ENCODE assay signal across 13 cellular contexts in genomic region chr15:101407439-101407838, GRCh38.
A peak's percentile ranks its signal among the peaks of the same experiment; 100 is the strongest.
DNase-seq lines count a peak whose midpoint lies in the region; ATAC-seq and TF ChIP-seq lines count a peak whose summit lies in the region.
"Had no signal": no experiment of that assay in that cellular context is flagged by ENCODE, and none has a peak within 500 bp of the region (broad histone marks: within the 10 kb centered on the region; RNA-seq: fewer than 3 reads in every experiment).

No MANE protein-coding gene starts in this region.

- POLR2A ChIA-PET in activated B cell treated with CpG ODN at 0.5 μM for 24 hours (lab: Charles Lee): no interaction called here
- POLR2A ChIA-PET in MCF 10A (lab: Yijun Ruan, JAX): no interaction called here

- H3K4me3 Mint-ChIP-seq in activated B cell treated with CpG ODN at 0.5 μM for 24 hours (peak overlapping the region; percentile 29), HFFc6 (no peak overlapping the region), MCF 10A (ENCODE audit: unreplicated experiment) (no peak overlapping the region)
- H3K4me3 Mint-ChIP-seq: CD4-positive, alpha-beta memory T cell had no signal

- peaks cover 4% of the 10 kb centered on the region for H3K27me3 Mint-ChIP-seq in activated B cell treated with CpG ODN at 0.5 μM for 24 hours
- peaks cover 34% of the 10 kb centered on the region for H3K27me3 Mint-ChIP-seq in HFFc6 (ENCODE audit: insufficient read depth)
- no peaks in the 10 kb centered on the region for H3K27me3 Mint-ChIP-seq in MCF 10A (ENCODE audit: insufficient read depth, unreplicated experiment)

- ATAC-seq in GM19397 (IDR thresholded peaks at IDR 0.05; ENCODE audit: unreplicated experiment) (peak; percentile 92), HG02938 (IDR thresholded peaks at IDR 0.05; ENCODE audit: unreplicated experiment) (peak; percentile 98), activated B cell treated with CpG ODN at 0.5 μM for 24 hours (ENCODE audit: low read depth) (peak; percentile 92), esophagus mucosa (no peak)
- ATAC-seq: body of pancreas had no signal

- CTCF ChIA-PET in activated B cell treated with CpG ODN at 0.5 μM for 24 hours (lab: Charles Lee) (no interaction called here), MCF 10A (lab: Yijun Ruan, JAX) (interaction anchor here (0.6 kb wide), 1 partner anchor 73 kb away, joined by 3 read pairs; no protein-coding TSS in a partner anchor)

- in situ Hi-C loops in GM13976 (cut with MboI; ENCODE audit: low sequenced_read_pairs, unreplicated experiment): no loop called here

- TF ChIP-seq CTCF in GM13976 (IDR thresholded peaks at IDR 0.05; ENCODE audit: borderline replicate concordance, control extremely low read depth, extremely low read depth, insufficient read depth, missing control alignments) (no peak), activated B cell treated with CpG ODN at 0.5 μM for 24 hours (IDR thresholded peaks at IDR 0.05) (no peak), HFFc6 (IDR thresholded peaks at IDR 0.05) (no peak), MCF 10A (IDR thresholded peaks at IDR 0.05; ENCODE audit: unreplicated experiment) (no peak)

- H3K4me1 Mint-ChIP-seq in activated B cell treated with CpG ODN at 0.5 μM for 24 hours (peaks cover 59% of the 10 kb centered on the region), HFFc6 (ENCODE audit: low read depth) (no peaks in the 10 kb centered on the region), MCF 10A (ENCODE audit: insufficient read depth, unreplicated experiment) (no peaks in the 10 kb centered on the region)
- H3K4me1 Mint-ChIP-seq: CD4-positive, alpha-beta memory T cell had no signal

- BruUV-seq in MCF 10A (replicated peaks; lab: Mats Ljungman, UMichigan): no TSS peak

- H3K36me3 Mint-ChIP-seq in activated B cell treated with CpG ODN at 0.5 μM for 24 hours (ENCODE audit: low read depth): no peaks in the 10 kb centered on the region
- H3K36me3 Mint-ChIP-seq in HFFc6 (ENCODE audit: low read depth): no peaks in the 10 kb centered on the region
- H3K36me3 Mint-ChIP-seq in MCF 10A (ENCODE audit: insufficient read depth, unreplicated experiment): peaks cover 11% of the 10 kb centered on the region
- H3K36me3 Mint-ChIP-seq: CD4-positive, alpha-beta memory T cell had no signal

- DNase-seq in GM13976 (ENCODE audit: low spot score) (peak; percentile 82), activated B cell treated with CpG ODN at 0.5 μM for 24 hours (no peak), HFFc6 (no peak), MCF 10A (ENCODE audit: unreplicated experiment) (no peak), OCI-M2 (lab: John Stamatoyannopoulos, UW; ENCODE audit: unreplicated experiment) (no peak)
- DNase-seq: activated CD4-positive, alpha-beta T cell treated with anti-CD3 and anti-CD28 coated beads for 48 hours; body of pancreas; CD4-positive, alpha-beta memory T cell; MG63; right lobe of liver had no signal

- H3K9me3 Mint-ChIP-seq in activated B cell treated with CpG ODN at 0.5 μM for 24 hours (no peaks in the 10 kb centered on the region), HFFc6 (no peaks in the 10 kb centered on the region), MCF 10A (ENCODE audit: unreplicated experiment) (no peaks in the 10 kb centered on the region)
- H3K9me3 Mint-ChIP-seq: CD4-positive, alpha-beta memory T cell had no signal

- intact Hi-C loops in activated B cell treated with CpG ODN at 0.5 μM for 24 hours (cut with micrococcal nuclease): loop anchor here (5.0 kb wide), 1 partner anchor 95 kb away; no protein-coding TSS in a partner anchor
- intact Hi-C loops in MCF 10A (cut with micrococcal nuclease): no loop called here

- no peak overlapping the region for H3K27ac Mint-ChIP-seq in activated B cell treated with CpG ODN at 0.5 μM for 24 hours
- no peak overlapping the region for H3K27ac Mint-ChIP-seq in HFFc6
- no peak overlapping the region for H3K27ac Mint-ChIP-seq in MCF 10A (ENCODE audit: low read depth, unreplicated experiment)
- H3K27ac Mint-ChIP-seq: CD4-positive, alpha-beta memory T cell had no signal
